Comparison of ENCODE assay signal across 11 cellular contexts in genomic region chr9:126411948-126412284, GRCh38.
DNase-seq lines count a peak whose midpoint lies in the region; ATAC-seq lines count a peak whose summit lies in the region.
"Had no signal": no experiment of that assay in that cellular context is flagged by ENCODE, and none has a peak within 500 bp of the region (broad histone marks: within the 10 kb centered on the region; RNA-seq: fewer than 3 reads in every experiment).

No MANE protein-coding gene starts in this region.

- H3K4me3 Mint-ChIP-seq in activated T-cell treated with anti-CD3 and anti-CD28 coated beads, Interleukin-2, amount 50 U/mL, for 24 hours, result peak overlapping the region; percentile 65
- H3K4me3 Mint-ChIP-seq in stimulated activated naive B cell treated with anti-CD40 and anti-IgM and Interleukin-4, amounts not matched to agents 10 μg/mL and 1 μg/mL and 100 μg/mL, for 72 hours, result peak overlapping the region; percentile 69
- H3K4me3 Mint-ChIP-seq: neural progenitor cell had no signal

- H3K27ac ChIP-seq in SK-N-MC, result 0 out of 2 replicates have a peak overlapping the region, but pooled peaks have one; percentile 48
- H3K27ac ChIP-seq: neural progenitor cell, VCaP had no signal

- no peaks in the 10 kb centered on the region for H3K9me3 ChIP-seq in SK-N-MC (ENCODE audit: low read depth, low read length)

- peak; percentile 12 for ATAC-seq in HG03432 (IDR thresholded peaks at IDR 0.05; ENCODE audit: unreplicated experiment)
- peak; percentile 32 to 50 for ATAC-seq in stimulated activated naive B cell treated with anti-CD40 and anti-IgM and Interleukin-4, amounts not matched to agents 10 μg/mL and 1 μg/mL and 100 μg/mL, for 72 hours (replicated peaks)

- no peak overlapping the region for H3K9ac ChIP-seq in SK-N-MC (ENCODE audit: insufficient read length)
- H3K9ac ChIP-seq: neural progenitor cell had no signal

- H3K27ac Mint-ChIP-seq in activated T-cell treated with anti-CD3 and anti-CD28 coated beads, Interleukin-2, amount 50 U/mL, for 24 hours, result peak overlapping the region; percentile 71
- H3K27ac Mint-ChIP-seq in stimulated activated naive B cell treated with anti-CD40 and anti-IgM and Interleukin-4, amounts not matched to agents 10 μg/mL and 1 μg/mL and 100 μg/mL, for 72 hours, result no peak overlapping the region
- H3K27ac Mint-ChIP-seq: neural progenitor cell had no signal

- DNase-seq in activated T-cell treated with anti-CD3 and anti-CD28 coated beads, Interleukin-2, amount 50 U/mL, for 24 hours, result no peak
- DNase-seq in activated T-cell treated with anti-CD3 and anti-CD28 coated beads, Interleukin-2, amount 50 U/mL, for 1 hour, result no peak
- DNase-seq in SK-N-MC (ENCODE audit: low read depth, low spot score) (no peak), SW 1271 (lab: John Stamatoyannopoulos, UW) (no peak), foreskin melanocyte (no peak), ACHN (no peak)
- DNase-seq in stimulated activated naive B cell treated with anti-CD40 and anti-IgM and Interleukin-4, amounts not matched to agents 10 μg/mL and 1 μg/mL and 100 μg/mL, for 72 hours, result no peak
- DNase-seq: NCI-H226 had no signal

- peaks cover 41% of the 10 kb centered on the region for H3K4me1 Mint-ChIP-seq in activated T-cell treated with anti-CD3 and anti-CD28 coated beads, Interleukin-2, amount 50 U/mL, for 24 hours (ENCODE audit: low read depth)
- H3K4me1 Mint-ChIP-seq in stimulated activated naive B cell treated with anti-CD40 and anti-IgM and Interleukin-4, amounts not matched to agents 10 μg/mL and 1 μg/mL and 100 μg/mL, for 72 hours, result peaks cover 17 to 43% of the 10 kb centered on the region in 2 donors

- H3K36me3 Mint-ChIP-seq in activated T-cell treated with anti-CD3 and anti-CD28 coated beads, Interleukin-2, amount 50 U/mL, for 24 hours (ENCODE audit: low read depth), result no peaks in the 10 kb centered on the region
- H3K36me3 Mint-ChIP-seq in stimulated activated naive B cell treated with anti-CD40 and anti-IgM and Interleukin-4, amounts not matched to agents 10 μg/mL and 1 μg/mL and 100 μg/mL, for 72 hours, result no peaks in the 10 kb centered on the region
- H3K36me3 Mint-ChIP-seq: neural progenitor cell had no signal

- H3K27me3 Mint-ChIP-seq in activated T-cell treated with anti-CD3 and anti-CD28 coated beads, Interleukin-2, amount 50 U/mL, for 24 hours, result no peaks in the 10 kb centered on the region
- H3K27me3 Mint-ChIP-seq in stimulated activated naive B cell treated with anti-CD40 and anti-IgM and Interleukin-4, amounts not matched to agents 10 μg/mL and 1 μg/mL and 100 μg/mL, for 72 hours, result no peaks in the 10 kb centered on the region

- no peak overlapping the region for H3K4me3 ChIP-seq in SK-N-MC
- H3K4me3 ChIP-seq: neural progenitor cell had no signal

- no peaks in the 10 kb centered on the region for H3K9me3 Mint-ChIP-seq in activated T-cell treated with anti-CD3 and anti-CD28 coated beads, Interleukin-2, amount 50 U/mL, for 24 hours
- no peaks in the 10 kb centered on the region for H3K9me3 Mint-ChIP-seq in stimulated activated naive B cell treated with anti-CD40 and anti-IgM and Interleukin-4, amounts not matched to agents 10 μg/mL and 1 μg/mL and 100 μg/mL, for 72 hours
- H3K9me3 Mint-ChIP-seq: neural progenitor cell had no signal

- H3K36me3 ChIP-seq in SK-N-MC (ENCODE audit: insufficient read depth, low read length), result no peaks in the 10 kb centered on the region
- H3K36me3 ChIP-seq: neural progenitor cell had no signal

- in situ Hi-C loops in ACHN (cut with HindIII; ENCODE audit: low pct_ligation_motif_present, low pct_unique_long_range_greater_than_20kb, low sequenced_read_pairs), result no loop called here
